Comparison of ENCODE assay signal across 9 cellular contexts in the genomic region with DNA sequence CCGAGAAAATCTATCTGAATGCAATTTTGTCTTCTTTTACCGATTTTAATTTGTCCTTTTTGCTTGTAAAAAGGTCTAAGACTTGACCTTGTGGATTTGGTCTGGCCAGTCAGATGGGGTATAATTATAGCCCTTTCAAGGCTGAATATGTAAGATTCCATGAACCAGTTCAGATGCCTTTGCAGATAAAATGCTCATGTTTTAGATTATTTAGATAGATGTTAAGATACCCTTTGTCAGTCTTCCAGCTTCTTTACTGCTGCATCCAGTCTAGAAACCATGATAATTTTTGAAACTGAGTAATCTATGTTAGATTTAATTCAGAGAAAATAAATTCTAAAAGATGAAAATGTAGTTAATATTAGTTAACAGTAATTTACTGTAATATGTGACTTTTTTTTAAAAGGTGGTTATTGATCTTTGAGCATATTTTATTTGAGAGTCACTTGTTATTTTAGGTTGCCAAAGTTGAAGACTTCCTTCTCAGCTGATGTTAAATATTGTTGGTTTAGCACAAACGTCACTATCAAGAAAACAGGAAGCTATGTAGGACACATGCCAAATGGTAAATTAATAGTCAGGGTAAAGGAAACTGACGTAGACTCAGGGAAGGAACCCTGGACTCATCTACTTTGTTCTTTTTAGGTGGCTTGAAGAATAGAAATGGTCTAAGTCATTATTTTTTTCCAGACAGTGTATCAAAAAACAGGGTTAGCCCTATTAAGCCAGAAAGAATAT. TPM values are rescaled to one million over a fixed set of nuclear protein-coding genes. Genes with fewer than 3 reads are reported as not detected.
DNase-seq lines count a peak whose midpoint lies in the region; ATAC-seq and TF ChIP-seq lines count a peak whose summit lies in the region.
"Had no signal": no experiment of that assay in that cellular context is flagged by ENCODE, and none has a peak within 500 bp of the region (broad histone marks: within the 10 kb centered on the region; RNA-seq: fewer than 3 reads in every experiment).

No MANE protein-coding gene starts in this region.

- peak; percentile 13 for DNase-seq in Daoy (ENCODE audit: low read depth)
- DNase-seq in Peyer's patch = no peak
- no peak for DNase-seq in osteoblast (ENCODE audit: insufficient read length, low spot score, missing footprints)
- no peak for DNase-seq in activated naive CD4-positive, alpha-beta T cell treated with Interleukin-2 at 50 U/mL for 16 hours
- DNase-seq in GM19238 (ENCODE audit: insufficient read length, low spot score) = no peak
- DNase-seq in GM13977 (ENCODE audit: low spot score) = no peak
- DNase-seq: ovary had no signal

- no peaks in the 10 kb centered on the region for H3K36me3 ChIP-seq in Peyer's patch
- H3K36me3 ChIP-seq in osteoblast (ENCODE audit: insufficient read depth, low read length) = no peaks in the 10 kb centered on the region
- H3K36me3 ChIP-seq: ovary had no signal

- no peak for TF ChIP-seq CTCF in Peyer's patch (IDR thresholded peaks at IDR 0.05)
- no peak for TF ChIP-seq CTCF in osteoblast (IDR thresholded peaks at IDR 0.05; ENCODE audit: extremely low read depth, low read depth, low read length)
- TF ChIP-seq CTCF in GM13977 (IDR thresholded peaks at IDR 0.05; ENCODE audit: extremely low read depth, insufficient read depth, missing control alignments) = no peak

- in situ Hi-C loops in GM13977 (cut with MboI; ENCODE audit: low pct_unique_long_range_greater_than_20kb, low sequenced_read_pairs, unreplicated experiment) = no loop called here

- H3K9me3 ChIP-seq in Peyer's patch (no peaks in the 10 kb centered on the region), osteoblast (ENCODE audit: low read depth, low read length) (no peaks in the 10 kb centered on the region)
- H3K9me3 ChIP-seq: ovary had no signal

- no peak overlapping the region for H2AFZ ChIP-seq in osteoblast (ENCODE audit: low read length)

- no peaks in the 10 kb centered on the region for H4K20me1 ChIP-seq in osteoblast (ENCODE audit: insufficient read depth, low read length)

- ATAC-seq in esophagus mucosa = peak; percentile 48
- no peak for ATAC-seq in GM19324 (IDR thresholded peaks at IDR 0.05; ENCODE audit: low FRiP score, unreplicated experiment)

- no peak overlapping the region for H3K4me2 ChIP-seq in osteoblast (ENCODE audit: insufficient read depth, low read length)

- TF ChIP-seq POLR2A in Peyer's patch (IDR thresholded peaks at IDR 0.05) = no peak

- H3K27me3 ChIP-seq in Peyer's patch = no peaks in the 10 kb centered on the region
- no peaks in the 10 kb centered on the region for H3K27me3 ChIP-seq in osteoblast (ENCODE audit: insufficient read depth, low read length)
- H3K27me3 ChIP-seq: ovary had no signal

- peak overlapping the region in 3 of 4 donors; percentile 17 to 32 (median 23) for H3K27ac ChIP-seq in Peyer's patch
- peak overlapping the region; percentile 7 for H3K27ac ChIP-seq in osteoblast (ENCODE audit: low read depth, low read length)
- H3K27ac ChIP-seq: ovary had no signal

- H3K4me3 ChIP-seq in Peyer's patch = no peak overlapping the region
- no peak overlapping the region for H3K4me3 ChIP-seq in osteoblast (ENCODE audit: insufficient read depth, low read length)
- H3K4me3 ChIP-seq: ovary had no signal

- H3K4me1 ChIP-seq in Peyer's patch (peaks cover 0 to 27% (median 0%) of the 10 kb centered on the region in 4 donors), osteoblast (ENCODE audit: insufficient read depth, low read length) (peaks cover 21% of the 10 kb centered on the region)

- peaks cover 8% of the 10 kb centered on the region for H3K79me2 ChIP-seq in osteoblast (ENCODE audit: insufficient read depth, low read length)

RNA-seq across cellular contexts. Expression of a gene that starts 29.8 kb away (rescaled TPM):
- 37.2 and 42.5 TPM in 2 replicates for total RNA-seq in Daoy (2014; rRNA removed; shearing (Covaris generic))
- total RNA-seq in Peyer's patch = 10 to 100 TPM; 35.0 to 70.5 (median 51.5) TPM
- 29.5 TPM for total RNA-seq in esophagus mucosa
- 42.0 and 45.4 TPM in 2 replicates for total RNA-seq in osteoblast

RNA-seq across cellular contexts. Expression of a gene that starts 30.1 kb away (rescaled TPM):
- total RNA-seq in Daoy (2014; rRNA removed; shearing (Covaris generic)) = 1.7 and 3.4 TPM in 2 replicates
- total RNA-seq in Peyer's patch (10 to 100 TPM in 3 of 4 donors, not detected in 1; 26.1 to 35.4 (median 33.1) TPM), esophagus mucosa (4.5 TPM), osteoblast (1.1 and 2.1 TPM in 2 replicates)
